ENCODE assay signal across 8 cellular contexts in the genomic region with DNA sequence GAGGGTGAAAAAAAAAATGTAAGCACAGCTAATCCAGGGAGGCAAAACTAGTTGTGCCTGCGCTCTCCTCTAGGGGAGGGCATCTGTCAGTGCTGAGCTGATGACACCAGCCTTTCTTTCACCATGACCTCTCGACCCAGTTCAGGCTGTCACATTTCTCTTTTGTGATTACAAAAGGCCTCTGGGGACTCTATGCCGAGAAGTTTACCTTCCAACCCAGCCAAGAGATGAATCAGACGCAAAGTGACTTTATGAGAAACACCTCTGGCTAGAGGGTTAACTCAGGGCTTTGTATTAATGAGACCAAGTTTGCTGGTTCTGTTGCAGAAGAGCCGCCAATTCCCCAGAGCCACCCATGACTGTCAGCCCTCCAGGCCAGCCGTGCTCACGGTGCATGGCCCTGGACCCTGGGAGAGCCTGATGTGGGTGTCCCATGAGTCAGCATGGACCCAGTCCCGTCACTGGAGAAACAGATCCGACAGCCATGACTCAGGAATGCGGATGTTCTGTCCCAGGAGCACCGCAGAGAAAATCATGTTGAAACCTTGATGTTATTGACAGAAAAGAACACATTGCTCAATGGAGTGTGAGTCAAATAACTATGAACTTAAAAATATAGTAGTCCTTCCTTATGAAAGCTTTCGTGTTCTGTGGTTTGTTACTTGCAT.
DNase-seq lines count a peak whose midpoint lies in the region; ATAC-seq, FAIRE-seq and TF ChIP-seq lines count a peak whose summit lies in the region.

No MANE protein-coding gene starts in this region.

- no peak overlapping the region for H3K4me3 Mint-ChIP-seq in dendritic cell treated with granulocyte-macrophage colony-stimulating factor and Interleukin-4, amounts not matched to agents 40 ng/mL and 50 ng/mL, for 4 days
- H3K4me3 Mint-ChIP-seq in nephron progenitor cell = no peak overlapping the region

- no peaks in the 10 kb centered on the region for H3K36me3 Mint-ChIP-seq in dendritic cell treated with granulocyte-macrophage colony-stimulating factor and Interleukin-4, amounts not matched to agents 40 ng/mL and 50 ng/mL, for 4 days (ENCODE audit: low read depth)
- H3K36me3 Mint-ChIP-seq in nephron progenitor cell (ENCODE audit: low read depth) = no peaks in the 10 kb centered on the region

- DNase-seq in HuH-7 (ENCODE audit: low spot score) (peak; percentile 71), nephron progenitor cell (peak; percentile 26), NCI-H146 (lab: John Stamatoyannopoulos, UW) (no peak), NCI-H187 (lab: John Stamatoyannopoulos, UW) (no peak), D721Med (ENCODE audit: insufficient read length, low spot score) (no peak)

- peak overlapping the region; percentile 48 for H3K27ac Mint-ChIP-seq in dendritic cell treated with granulocyte-macrophage colony-stimulating factor and Interleukin-4, amounts not matched to agents 40 ng/mL and 50 ng/mL, for 4 days
- H3K27ac Mint-ChIP-seq in nephron progenitor cell = no peak overlapping the region

- H3K4me1 Mint-ChIP-seq in dendritic cell treated with granulocyte-macrophage colony-stimulating factor and Interleukin-4, amounts not matched to agents 40 ng/mL and 50 ng/mL, for 4 days (ENCODE audit: low read depth) = peaks cover 63% of the 10 kb centered on the region
- H3K4me1 Mint-ChIP-seq in nephron progenitor cell = peaks cover 53% of the 10 kb centered on the region

- no peaks in the 10 kb centered on the region for H3K9me3 Mint-ChIP-seq in dendritic cell treated with granulocyte-macrophage colony-stimulating factor and Interleukin-4, amounts not matched to agents 40 ng/mL and 50 ng/mL, for 4 days
- H3K9me3 Mint-ChIP-seq in nephron progenitor cell = no peaks in the 10 kb centered on the region

- no peak for FAIRE-seq in D721Med (lab: Jason Lieb, UNC)

- peak; percentile 82 for ATAC-seq in GM18873 (IDR thresholded peaks at IDR 0.05; ENCODE audit: low FRiP score, unreplicated experiment)
- no peak for ATAC-seq in GM19467 (IDR thresholded peaks at IDR 0.05; ENCODE audit: unreplicated experiment)

- H3K27me3 Mint-ChIP-seq in dendritic cell treated with granulocyte-macrophage colony-stimulating factor and Interleukin-4, amounts not matched to agents 40 ng/mL and 50 ng/mL, for 4 days = no peaks in the 10 kb centered on the region
- peaks cover 3% of the 10 kb centered on the region for H3K27me3 Mint-ChIP-seq in nephron progenitor cell (ENCODE audit: low read depth, poor library complexity)

- intact Hi-C loops in dendritic cell treated with granulocyte-macrophage colony-stimulating factor and Interleukin-4, amounts not matched to agents 40 ng/mL and 50 ng/mL, for 4 days (cut with micrococcal nuclease) = loop anchor here (1.0 to 5.0 kb wide), 2 partner anchors 39 to 133 kb away; no protein-coding TSS in a partner anchor

- peak; percentile 23 for TF ChIP-seq CTCF in nephron progenitor cell (IDR thresholded peaks at IDR 0.05)
- TF ChIP-seq CTCF in D721Med (IDR thresholded peaks at IDR 0.05; ENCODE audit: insufficient read depth, missing control alignments) = no peak

Comparison
In these comparisons a context has a peak if more than half of its experiments do, and no peak if none do; other contexts are left out.
1. DNase-seq: peak in HuH-7 (single experiment) and nephron progenitor cell (single experiment); none in NCI-H146 (single experiment), NCI-H187 (0 of 2) and D721Med (single experiment).